Comparison of ENCODE assay signal across 8 cellular contexts in the genomic region with DNA sequence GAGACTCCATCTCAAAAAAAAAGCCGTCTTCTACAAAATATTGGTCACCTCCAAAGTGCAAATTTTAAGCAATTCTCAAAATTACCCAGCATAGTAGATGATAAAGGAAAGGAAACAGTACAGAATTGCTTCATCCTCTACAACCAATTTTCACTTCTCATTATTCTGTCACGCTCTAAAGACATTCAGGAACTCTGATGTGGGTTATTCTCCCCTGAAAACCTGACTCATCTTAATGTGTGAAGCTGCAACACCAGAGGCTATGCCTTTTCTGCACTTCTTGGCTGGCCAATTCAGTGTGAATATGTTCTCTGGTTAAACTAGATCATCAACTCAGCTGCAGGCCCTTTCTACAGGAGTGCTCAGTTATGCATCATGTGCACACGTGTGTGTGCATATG. TPM values are rescaled to one million over a fixed set of nuclear protein-coding genes. Genes with fewer than 3 reads are reported as not detected.
DNase-seq lines count a peak whose midpoint lies in the region; ATAC-seq and TF ChIP-seq lines count a peak whose summit lies in the region.

No MANE protein-coding gene starts in this region.

- peak; percentile 52 for DNase-seq in activated naive CD4-positive, alpha-beta T cell treated with anti-CD3 and anti-CD28 coated beads for 36 hours
- no peak for DNase-seq in activated naive CD4-positive, alpha-beta T cell treated with anti-CD3 and anti-CD28 coated beads, Interleukin-2, amount 50 U/mL, for 16 hours
- DNase-seq in NOMO-1 treated with dmso at 0.1 percent for 144 hours (lab: John Stamatoyannopoulos, UW; ENCODE audit: unreplicated experiment) (peak; percentile 75), left ventricle myocardium superior (no peak), NCI-H1694 treated with DMSO at 0.1 percent for 48 hours (lab: John Stamatoyannopoulos, UW) (no peak), SHP77 treated with DMSO at 0.1 percent for 48 hours (lab: John Stamatoyannopoulos, UW) (no peak), thyroid gland (no peak)

- no peak overlapping the region for H3K4me3 Mint-ChIP-seq in activated naive CD4-positive, alpha-beta T cell treated with anti-CD3 and anti-CD28 coated beads for 36 hours

- WGBS in thyroid gland, 2 donors, result 83 to 86% methylated on average over 3 of the region's 3 CpGs

- H3K27me3 Mint-ChIP-seq in activated naive CD4-positive, alpha-beta T cell treated with anti-CD3 and anti-CD28 coated beads for 36 hours (ENCODE audit: low read depth), result no peaks in the 10 kb centered on the region

- no peak overlapping the region for H3K27ac ChIP-seq in thyroid gland

- no peak for TF ChIP-seq CTCF in thyroid gland (IDR thresholded peaks at IDR 0.05)

- H3K4me1 Mint-ChIP-seq in activated naive CD4-positive, alpha-beta T cell treated with anti-CD3 and anti-CD28 coated beads for 36 hours (ENCODE audit: low read depth), result peaks cover 47% of the 10 kb centered on the region

- H3K36me3 ChIP-seq in thyroid gland, result no peaks in the 10 kb centered on the region

- H3K36me3 Mint-ChIP-seq in activated naive CD4-positive, alpha-beta T cell treated with anti-CD3 and anti-CD28 coated beads for 36 hours (ENCODE audit: low read depth), result peaks cover 20% of the 10 kb centered on the region

- H3K27ac Mint-ChIP-seq in activated naive CD4-positive, alpha-beta T cell treated with anti-CD3 and anti-CD28 coated beads for 36 hours, result peak overlapping the region; percentile 7

- intact Hi-C loops in activated naive CD4-positive, alpha-beta T cell treated with anti-CD3 and anti-CD28 coated beads for 36 hours (cut with micrococcal nuclease), result loop anchor here (1.0 to 5.0 kb wide), 8 partner anchors 10 to 867 kb away; no protein-coding TSS in a partner anchor
- intact Hi-C loops in left ventricle myocardium superior (cut with micrococcal nuclease) (no loop called here), thyroid gland (cut with DNase I) (no loop called here)

- H3K9me3 Mint-ChIP-seq in activated naive CD4-positive, alpha-beta T cell treated with anti-CD3 and anti-CD28 coated beads for 36 hours, result peaks cover 16% of the 10 kb centered on the region

- CTCF ChIA-PET in activated naive CD4-positive, alpha-beta T cell treated with anti-CD3 and anti-CD28 coated beads for 36 hours (lab: Charles Lee), result interaction anchor here (0.7 to 3.3 kb wide), 4 partner anchors 10 to 145 kb away, joined by 3 to 14 read pairs (median 4); no protein-coding TSS in a partner anchor

- no peak overlapping the region for H3K4me3 ChIP-seq in thyroid gland (replicated peaks in 1 of 3)

- no peaks in the 10 kb centered on the region for H3K27me3 ChIP-seq in thyroid gland

- peak; percentile 91 for ATAC-seq in HG02798 (IDR thresholded peaks at IDR 0.05; ENCODE audit: poor library complexity, unreplicated experiment)
- peak; percentile 63 for ATAC-seq in left ventricle myocardium superior

- H3K4me1 ChIP-seq in thyroid gland, result no peaks in the 10 kb centered on the region

- no peaks in the 10 kb centered on the region for H3K9me3 ChIP-seq in thyroid gland

- no peak for TF ChIP-seq POLR2A in thyroid gland (IDR thresholded peaks at IDR 0.05)

RNA-seq across cellular contexts. Expression of gene PTGER2, which starts 11.0 kb away (rescaled TPM):
- 1 to 10 TPM in 1 of 2 experiments, under 1 TPM in 1; 0.67 to 1.2 TPM for total RNA-seq in activated naive CD4-positive, alpha-beta T cell treated with anti-CD3 and anti-CD28 coated beads for 36 hours
- 0.47 TPM for total RNA-seq in left ventricle myocardium superior
- 1 to 10 TPM in 3 of 4 donors, under 1 TPM in 1; 0.56 to 5.0 (median 1.5) TPM for total RNA-seq in thyroid gland

RNA-seq across cellular contexts. Expression of gene PTGDR, which starts 57.6 kb away (rescaled TPM):
- total RNA-seq in activated naive CD4-positive, alpha-beta T cell treated with anti-CD3 and anti-CD28 coated beads for 36 hours, result not detected
- total RNA-seq in left ventricle myocardium superior, result 1.1 TPM
- 1 to 10 TPM in 2 of 4 donors, under 1 TPM in 2; 0.54 to 1.2 (median 0.93) TPM for total RNA-seq in thyroid gland

Comparison
In these comparisons a context has a peak if more than half of its experiments do, and no peak if none do; other contexts are left out.
1. DNase-seq: peak in activated naive CD4-positive, alpha-beta T cell treated with anti-CD3 and anti-CD28 coated beads for 36 hours (single experiment) and NOMO-1 treated with dmso at 0.1 percent for 144 hours (single experiment); none in activated naive CD4-positive, alpha-beta T cell treated with anti-CD3 and anti-CD28 coated beads, Interleukin-2, amount 50 U/mL, for 16 hours (single experiment), left ventricle myocardium superior (single experiment), NCI-H1694 treated with DMSO at 0.1 percent for 48 hours (single experiment), SHP77 treated with DMSO at 0.1 percent for 48 hours (single experiment) and thyroid gland (0 of 2).